Comparison of ENCODE assay signal across 2 cellular contexts in the genomic region with DNA sequence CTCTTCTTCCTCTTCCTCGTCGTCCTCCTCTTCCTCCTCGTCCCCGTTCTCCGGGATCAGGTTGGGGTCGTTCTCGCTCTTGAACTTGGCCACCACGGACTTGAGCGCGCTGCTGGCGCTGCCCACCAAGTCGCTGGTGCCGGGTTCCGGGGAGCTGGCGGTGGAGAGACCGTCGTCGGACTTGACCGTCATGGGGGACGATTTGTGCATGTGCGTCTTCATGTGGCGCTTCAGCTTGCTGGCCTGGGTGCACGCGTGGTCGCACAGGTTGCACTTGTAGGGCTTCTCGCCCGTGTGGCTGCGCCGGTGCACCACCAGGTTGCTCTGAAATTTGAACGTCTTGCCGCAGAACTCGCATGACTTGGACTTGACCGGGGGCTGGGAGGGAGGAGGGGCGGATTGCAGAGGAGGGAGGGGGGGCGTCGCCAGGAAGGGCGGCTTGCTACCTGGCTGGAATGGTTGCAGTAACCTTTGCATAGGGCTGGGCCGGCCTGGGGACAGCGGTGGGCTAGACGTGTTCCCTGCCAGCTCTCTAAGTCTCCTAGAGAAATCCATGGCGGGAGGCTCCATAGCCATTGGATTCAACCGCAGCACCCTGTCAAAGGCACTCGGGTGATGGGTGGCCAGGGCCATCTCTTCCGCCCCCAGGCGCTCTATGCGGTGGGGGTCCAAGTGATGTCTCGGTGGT.
TF ChIP-seq lines count a peak whose summit lies in the region.

No MANE protein-coding gene starts in this region.

TF ChIP-seq in HEK293, 187 proteins besides CTCF, POLR2A, EP300 and RAD21:
- TF ChIP-seq ZNF501 (tag by site-specific recombination; IDR thresholded peaks at IDR 0.05), result no peak
- TF ChIP-seq, protein P1, sequence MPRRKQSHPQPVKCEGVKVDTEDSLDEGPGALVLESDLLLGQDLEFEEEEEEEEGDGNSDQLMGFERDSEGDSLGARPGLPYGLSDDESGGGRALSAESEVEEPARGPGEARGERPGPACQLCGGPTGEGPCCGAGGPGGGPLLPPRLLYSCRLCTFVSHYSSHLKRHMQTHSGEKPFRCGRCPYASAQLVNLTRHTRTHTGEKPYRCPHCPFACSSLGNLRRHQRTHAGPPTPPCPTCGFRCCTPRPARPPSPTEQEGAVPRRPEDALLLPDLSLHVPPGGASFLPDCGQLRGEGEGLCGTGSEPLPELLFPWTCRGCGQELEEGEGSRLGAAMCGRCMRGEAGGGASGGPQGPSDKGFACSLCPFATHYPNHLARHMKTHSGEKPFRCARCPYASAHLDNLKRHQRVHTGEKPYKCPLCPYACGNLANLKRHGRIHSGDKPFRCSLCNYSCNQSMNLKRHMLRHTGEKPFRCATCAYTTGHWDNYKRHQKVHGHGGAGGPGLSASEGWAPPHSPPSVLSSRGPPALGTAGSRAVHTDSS (tag by site-specific recombination; IDR thresholded peaks at IDR 0.05), result peak; percentile 86; the same call in 1 of the 2 replicates

TF ChIP-seq in H1, 55 proteins besides CTCF, POLR2A, EP300 and RAD21:
- TF ChIP-seq GABPA (IDR thresholded peaks at IDR 0.05; ENCODE audit: borderline replicate concordance, insufficient read depth, low read length) (no peak), BRCA1 (IDR thresholded peaks at IDR 0.05; ENCODE audit: low read depth, low read length) (no peak)
- TF ChIP-seq, protein P2, sequence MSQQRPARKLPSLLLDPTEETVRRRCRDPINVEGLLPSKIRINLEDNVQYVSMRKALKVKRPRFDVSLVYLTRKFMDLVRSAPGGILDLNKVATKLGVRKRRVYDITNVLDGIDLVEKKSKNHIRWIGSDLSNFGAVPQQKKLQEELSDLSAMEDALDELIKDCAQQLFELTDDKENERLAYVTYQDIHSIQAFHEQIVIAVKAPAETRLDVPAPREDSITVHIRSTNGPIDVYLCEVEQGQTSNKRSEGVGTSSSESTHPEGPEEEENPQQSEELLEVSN (IDR thresholded peaks at IDR 0.05), result no peak
